Comparison of ENCODE assay signal across 1 cellular context in genomic region chr14:102892660-102893059, GRCh38.
TF ChIP-seq lines count a peak whose summit lies in the region.

No MANE protein-coding gene starts in this region.

TF ChIP-seq in HepG2, 621 proteins besides CTCF, POLR2A, EP300 and RAD21:
- TF ChIP-seq ETS1 (CRISPR knock-in tag; IDR thresholded peaks at IDR 0.05) (no peak), KIAA2018 (CRISPR knock-in tag; IDR thresholded peaks at IDR 0.05; ENCODE audit: borderline replicate concordance) (no peak), POLR2AphosphoS5 (IDR thresholded peaks at IDR 0.05; ENCODE audit: low read depth, low read length) (no peak), NCOA5 (CRISPR knock-in tag; IDR thresholded peaks at IDR 0.05) (no peak), ZNF550 (CRISPR knock-in tag; IDR thresholded peaks at IDR 0.05; ENCODE audit: borderline replicate concordance) (no peak), IRF1 (CRISPR knock-in tag; IDR thresholded peaks at IDR 0.05; ENCODE audit: low read depth) (no peak)
